Comparison of ENCODE assay signal across 8 cellular contexts in genomic region chr11:57458060-57458409, GRCh38. TPM values are rescaled to one million over a fixed set of nuclear protein-coding genes. Genes with fewer than 3 reads are reported as not detected.
DNase-seq lines count a peak whose midpoint lies in the region; ATAC-seq and TF ChIP-seq lines count a peak whose summit lies in the region.

No MANE protein-coding gene starts in this region.

- H3K36me3 Mint-ChIP-seq in CD4-positive, CD25-positive, alpha-beta regulatory T cell, result no peaks in the 10 kb centered on the region
- H3K36me3 Mint-ChIP-seq in activated naive CD8-positive, alpha-beta T cell treated with anti-CD3 and anti-CD28 coated beads for 36 hours, result no peaks in the 10 kb centered on the region
- no peaks in the 10 kb centered on the region for H3K36me3 Mint-ChIP-seq in neural progenitor cell

- no peak overlapping the region for H3K27ac Mint-ChIP-seq in CD4-positive, CD25-positive, alpha-beta regulatory T cell
- H3K27ac Mint-ChIP-seq in activated naive CD8-positive, alpha-beta T cell treated with anti-CD3 and anti-CD28 coated beads for 36 hours, result no peak overlapping the region
- no peak overlapping the region for H3K27ac Mint-ChIP-seq in neural progenitor cell

- H3F3A ChIP-seq in neural progenitor cell (ENCODE audit: low read depth), result peaks cover 4% of the 10 kb centered on the region

- DNase-seq in CD4-positive, CD25-positive, alpha-beta regulatory T cell, result no peak
- DNase-seq in activated naive CD8-positive, alpha-beta T cell treated with anti-CD3 and anti-CD28 coated beads for 36 hours, result no peak
- DNase-seq in neural progenitor cell (ENCODE audit: low spot score) (no peak), putamen (ENCODE audit: low spot score) (no peak), ecto neural progenitor cell (ENCODE audit: low spot score) (no peak)
- DNase-seq in effector CD4-positive, alpha-beta T cell, result no peak
- no peak for DNase-seq in activated effector memory CD4-positive, alpha-beta T cell treated with Interleukin-2 at 50 U/mL for 16 hours

- no peak overlapping the region for H3K9ac ChIP-seq in HUES6 (ENCODE audit: low read length)
- no peak overlapping the region for H3K9ac ChIP-seq in neural progenitor cell

- peaks cover 10% of the 10 kb centered on the region for H3K27me3 ChIP-seq in CD4-positive, CD25-positive, alpha-beta regulatory T cell (ENCODE audit: control insufficient read depth, insufficient read depth, low read length)
- H3K27me3 ChIP-seq in HUES6 (ENCODE audit: control insufficient read depth, insufficient read depth, low read length) (peaks cover 78% of the 10 kb centered on the region), neural progenitor cell (peaks cover 99% of the 10 kb centered on the region)

- H2AFZ ChIP-seq in neural progenitor cell (replicated peaks), result no peak overlapping the region

- H3K79me2 ChIP-seq in neural progenitor cell (ENCODE audit: low read depth), result no peaks in the 10 kb centered on the region

- peaks cover 56% of the 10 kb centered on the region for H3K27me3 Mint-ChIP-seq in CD4-positive, CD25-positive, alpha-beta regulatory T cell
- peaks cover 48% of the 10 kb centered on the region for H3K27me3 Mint-ChIP-seq in activated naive CD8-positive, alpha-beta T cell treated with anti-CD3 and anti-CD28 coated beads for 36 hours
- H3K27me3 Mint-ChIP-seq in neural progenitor cell (ENCODE audit: insufficient read depth, low read depth), result peaks cover 45% of the 10 kb centered on the region

- H3K4me2 ChIP-seq in neural progenitor cell, result peak overlapping the region; percentile 98

- H3K36me3 ChIP-seq in CD4-positive, CD25-positive, alpha-beta regulatory T cell (ENCODE audit: control insufficient read depth, insufficient read depth, low read length), result no peaks in the 10 kb centered on the region
- no peaks in the 10 kb centered on the region for H3K36me3 ChIP-seq in HUES6 (ENCODE audit: control insufficient read depth, insufficient read depth, low read length)
- H3K36me3 ChIP-seq in neural progenitor cell, result no peaks in the 10 kb centered on the region

- peaks cover 5 to 34% (median 20%) of the 10 kb centered on the region in 4 donors for H3K4me1 Mint-ChIP-seq in CD4-positive, CD25-positive, alpha-beta regulatory T cell
- peaks cover 21% of the 10 kb centered on the region for H3K4me1 Mint-ChIP-seq in activated naive CD8-positive, alpha-beta T cell treated with anti-CD3 and anti-CD28 coated beads for 36 hours
- peaks cover 28% of the 10 kb centered on the region for H3K4me1 Mint-ChIP-seq in neural progenitor cell

- H3K9me3 Mint-ChIP-seq in CD4-positive, CD25-positive, alpha-beta regulatory T cell, result peaks cover 0 to 4% (median 0%) of the 10 kb centered on the region in 7 donors
- H3K9me3 Mint-ChIP-seq in activated naive CD8-positive, alpha-beta T cell treated with anti-CD3 and anti-CD28 coated beads for 36 hours, result no peaks in the 10 kb centered on the region
- no peaks in the 10 kb centered on the region for H3K9me3 Mint-ChIP-seq in neural progenitor cell

- TF ChIP-seq CTCF in neural progenitor cell (IDR thresholded peaks at IDR 0.05), result no peak

- H3K4me1 ChIP-seq in CD4-positive, CD25-positive, alpha-beta regulatory T cell (ENCODE audit: control insufficient read depth, insufficient read depth, low read length, poor library complexity, severe bottlenecking), result peaks cover 43% of the 10 kb centered on the region
- H3K4me1 ChIP-seq in HUES6 (ENCODE audit: control insufficient read depth, insufficient read depth, low read length), result peaks cover 23% of the 10 kb centered on the region
- H3K4me1 ChIP-seq in neural progenitor cell, result peaks cover 20% of the 10 kb centered on the region

- no peaks in the 10 kb centered on the region for H3K9me3 ChIP-seq in CD4-positive, CD25-positive, alpha-beta regulatory T cell (ENCODE audit: control insufficient read depth in 2 of 2, low read length in 2 of 2)
- H3K9me3 ChIP-seq in HUES6 (ENCODE audit: control insufficient read depth, insufficient read depth, low read depth, low read length) (no peaks in the 10 kb centered on the region), neural progenitor cell (ENCODE audit: low read depth) (no peaks in the 10 kb centered on the region)

- H3K4me3 Mint-ChIP-seq in CD4-positive, CD25-positive, alpha-beta regulatory T cell, result peak overlapping the region in 3 of 4 donors; percentile 79 to 86 (median 82)
- H3K4me3 Mint-ChIP-seq in activated naive CD8-positive, alpha-beta T cell treated with anti-CD3 and anti-CD28 coated beads for 36 hours, result peak overlapping the region; percentile 42
- H3K4me3 Mint-ChIP-seq in neural progenitor cell, result no peak overlapping the region

- no peak overlapping the region for H3K27ac ChIP-seq in CD4-positive, CD25-positive, alpha-beta regulatory T cell (ENCODE audit: insufficient read depth, low read length, poor library complexity, severe bottlenecking)
- no peak overlapping the region for H3K27ac ChIP-seq in HUES6 (ENCODE audit: low read depth, low read length)
- no peak overlapping the region for H3K27ac ChIP-seq in neural progenitor cell

- ATAC-seq in CD4-positive, CD25-positive, alpha-beta regulatory T cell (ENCODE audit: low read depth in 2 of 2), result no peak

- H3K4me3 ChIP-seq in CD4-positive, CD25-positive, alpha-beta regulatory T cell (ENCODE audit: low read depth, low read length), result no peak overlapping the region
- H3K4me3 ChIP-seq in HUES6 (ENCODE audit: low read depth, low read length), result peak overlapping the region; percentile 63
- peak overlapping the region; percentile 66 for H3K4me3 ChIP-seq in neural progenitor cell

- peaks cover 10% of the 10 kb centered on the region for H4K20me1 ChIP-seq in neural progenitor cell (ENCODE audit: low read depth)

RNA-seq across cellular contexts. Expression of gene RTN4RL2, which starts 2.3 kb away (rescaled TPM):
- total RNA-seq in CD4-positive, CD25-positive, alpha-beta regulatory T cell, result not detected
- polyA plus RNA-seq in CD4-positive, CD25-positive, alpha-beta regulatory T cell, result under 1 TPM in 1 of 4 donors, not detected in 3; 0.11 TPM
- under 1 TPM; 0.43 to 0.44 TPM for total RNA-seq in activated naive CD8-positive, alpha-beta T cell treated with anti-CD3 and anti-CD28 coated beads for 36 hours
- 0.13 and 1.9 TPM in 2 replicates for total RNA-seq in neural progenitor cell (ENCODE audit: low replicate concordance)

RNA-seq across cellular contexts. Expression of gene SLC43A3, which starts 31.1 kb away (rescaled TPM):
- 19.1 TPM for total RNA-seq in CD4-positive, CD25-positive, alpha-beta regulatory T cell
- 10 to 100 TPM; 21.6 to 36.9 (median 27.3) TPM for polyA plus RNA-seq in CD4-positive, CD25-positive, alpha-beta regulatory T cell
- total RNA-seq in activated naive CD8-positive, alpha-beta T cell treated with anti-CD3 and anti-CD28 coated beads for 36 hours, result 100 to 1,000 TPM; 331 to 348 TPM
- 5.6 and 7.8 TPM in 2 replicates for total RNA-seq in neural progenitor cell (ENCODE audit: low replicate concordance)

RNA-seq across cellular contexts. Expression of gene SLC43A1, which starts 57.5 kb away (rescaled TPM):
- 12.8 TPM for total RNA-seq in CD4-positive, CD25-positive, alpha-beta regulatory T cell
- 10 to 100 TPM; 22.9 to 29.9 (median 26.2) TPM for polyA plus RNA-seq in CD4-positive, CD25-positive, alpha-beta regulatory T cell
- total RNA-seq in activated naive CD8-positive, alpha-beta T cell treated with anti-CD3 and anti-CD28 coated beads for 36 hours, result 10 to 100 TPM; 36.8 to 37.1 TPM
- total RNA-seq in neural progenitor cell (ENCODE audit: low replicate concordance), result 0.99 and 1.5 TPM in 2 replicates

Comparison
In these comparisons a context has a peak if more than half of its experiments do, and no peak if none do; other contexts are left out.
1. RNA of gene SLC43A3, which starts 31.1 kb away (total RNA-seq): 331 to 348 TPM in activated naive CD8-positive, alpha-beta T cell treated with anti-CD3 and anti-CD28 coated beads for 36 hours; 19.1 TPM in CD4-positive, CD25-positive, alpha-beta regulatory T cell (single experiment) and 5.6 to 7.8 TPM in neural progenitor cell; every median in the first group is over 10 times any median in the second.